ENCODE assay signal across 18 cellular contexts in the genomic region with DNA sequence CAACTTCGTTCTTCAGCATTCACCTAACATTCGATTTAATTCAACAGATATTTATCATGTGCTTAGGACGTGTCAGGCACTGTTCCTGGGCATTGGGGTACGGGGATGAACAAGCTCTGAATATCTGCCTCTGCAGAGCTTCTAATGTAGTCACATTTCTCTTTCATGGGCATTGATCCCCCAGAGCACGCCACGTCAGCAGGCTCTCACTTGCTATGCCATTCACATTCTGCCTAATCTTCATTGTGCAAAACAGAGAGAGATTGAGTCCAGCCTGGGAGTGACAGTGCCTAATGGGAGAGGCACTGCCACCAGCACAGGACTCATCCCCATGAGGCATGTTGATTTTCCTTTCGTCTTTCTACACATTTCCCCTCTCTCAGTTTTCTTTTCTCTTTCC.
A peak's percentile ranks its signal among the peaks of the same experiment; 100 is the strongest.
DNase-seq lines count a peak whose midpoint lies in the region; ATAC-seq, FAIRE-seq and TF ChIP-seq lines count a peak whose summit lies in the region.
"Had no signal": no experiment of that assay in that cellular context is flagged by ENCODE, and none has a peak within 500 bp of the region (broad histone marks: within the 10 kb centered on the region; RNA-seq: fewer than 3 reads in every experiment).

No MANE protein-coding gene starts in this region.

- H3K9ac ChIP-seq in BLaER1 (no peak overlapping the region), GM12878 (ENCODE audit: control insufficient read depth, insufficient read depth, low read length) (peak overlapping the region; percentile 9; the same call in 1 of the 2 replicates)

- TF ChIP-seq RAD21 in GM12878 (IDR thresholded peaks at IDR 0.05; ENCODE audit: insufficient read depth, low read depth, low read length) = no peak

- H3K27me3 ChIP-seq in BLaER1 (no peaks in the 10 kb centered on the region), GM12878 (replicated peaks in 1 of 2; ENCODE audit: control insufficient read depth in 2 of 2, insufficient read depth in 2 of 2, low read length in 1 of 2) (no peaks in the 10 kb centered on the region), spleen (replicated peaks in 1 of 7) (no peaks in the 10 kb centered on the region)
- H3K27me3 ChIP-seq: body of pancreas, dorsolateral prefrontal cortex, SJSA1, upper lobe of left lung had no signal

- ATAC-seq in GM12878 = no peak

- intact Hi-C loops in activated CD4-positive, alpha-beta memory T cell treated with anti-CD3 and anti-CD28 coated beads for 36 hours (cut with micrococcal nuclease) = no loop called here
- intact Hi-C loops in GM12878 (cut with micrococcal nuclease; ENCODE audit: unreplicated experiment) (no loop called here), spleen (cut with DNase I; ENCODE audit: low total_unique reads) (no loop called here)

- H3K9me3 Mint-ChIP-seq in activated CD4-positive, alpha-beta memory T cell treated with anti-CD3 and anti-CD28 coated beads for 36 hours = no peaks in the 10 kb centered on the region
- no peaks in the 10 kb centered on the region for H3K9me3 Mint-ChIP-seq in activated CD4-positive, alpha-beta memory T cell treated with anti-CD3 and anti-CD28 coated beads, Interleukin-2, amount 10 ng/mL, durations not matched to agents 7 days and 5 days
- H3K9me3 Mint-ChIP-seq: activated CD4-positive, alpha-beta T cell treated with anti-CD3 and anti-CD28 coated beads, Interleukin-2, amount 10 ng/mL, durations not matched to agents 7 days and 5 days; CD4-positive, alpha-beta memory T cell had no signal

- WGBS in GM12878 (ENCODE audit: insufficient coverage, insufficient replicate concordance, low lambda C conversion rate, missing lambda C conversion rate) = 83% methylated on average over 7 of the region's 7 CpGs
- WGBS in spleen, 5 donors = 88 to 95% (median 90%) methylated on average over 7 of the region's 7 CpGs

- no peak for FAIRE-seq in GM12878 (lab: Jason Lieb, UNC)

- in situ Hi-C loops in GM12878 (cut with MboI) = no loop called here

- no peaks in the 10 kb centered on the region for H3K9me3 ChIP-seq in BLaER1
- no peaks in the 10 kb centered on the region; the same call in 2 of the 3 replicates for H3K9me3 ChIP-seq in GM12878 (replicated peaks; ENCODE audit: control insufficient read depth, insufficient read depth, low read length)
- H3K9me3 ChIP-seq in spleen = no peaks in the 10 kb centered on the region
- H3K9me3 ChIP-seq: body of pancreas, SJSA1, upper lobe of left lung had no signal

- H3K4me2 ChIP-seq in BLaER1 = peak overlapping the region; percentile 67
- 0 out of 2 replicates have a peak overlapping the region, but pooled peaks have one; percentile 22 for H3K4me2 ChIP-seq in GM12878 (ENCODE audit: control insufficient read depth, insufficient read depth)

- H3K27ac Mint-ChIP-seq in activated CD4-positive, alpha-beta memory T cell treated with anti-CD3 and anti-CD28 coated beads for 36 hours = peak overlapping the region; percentile 86
- H3K27ac Mint-ChIP-seq in activated CD4-positive, alpha-beta memory T cell treated with anti-CD3 and anti-CD28 coated beads, Interleukin-2, amount 10 ng/mL, durations not matched to agents 7 days and 5 days = no peak overlapping the region
- H3K27ac Mint-ChIP-seq: activated CD4-positive, alpha-beta T cell treated with anti-CD3 and anti-CD28 coated beads, Interleukin-2, amount 10 ng/mL, durations not matched to agents 7 days and 5 days had no signal

- no peak overlapping the region for H2AFZ ChIP-seq in GM12878 (ENCODE audit: control insufficient read depth, low read depth, low read length)

- RAD21 ChIA-PET in GM12878 (lab: Charles Lee; ENCODE audit: unreplicated experiment) = interaction anchor here (0.9 to 3.2 kb wide), 16 partner anchors 8 to 433 kb away, joined by 3 to 20 read pairs (median 4); no protein-coding TSS in a partner anchor

- H3K36me3 Mint-ChIP-seq in activated CD4-positive, alpha-beta memory T cell treated with anti-CD3 and anti-CD28 coated beads for 36 hours = no peaks in the 10 kb centered on the region
- H3K36me3 Mint-ChIP-seq in activated CD4-positive, alpha-beta memory T cell treated with anti-CD3 and anti-CD28 coated beads, Interleukin-2, amount 10 ng/mL, durations not matched to agents 7 days and 5 days (ENCODE audit: low read depth) = no peaks in the 10 kb centered on the region
- H3K36me3 Mint-ChIP-seq: CD4-positive, alpha-beta memory T cell had no signal

- H3K79me2 ChIP-seq in GM12878 (ENCODE audit: control insufficient read depth, insufficient read depth, low read length) = no peaks in the 10 kb centered on the region; the same call in 1 of the 2 replicates

- no peaks in the 10 kb centered on the region for H3K27me3 Mint-ChIP-seq in activated CD4-positive, alpha-beta memory T cell treated with anti-CD3 and anti-CD28 coated beads for 36 hours
- H3K27me3 Mint-ChIP-seq in activated CD4-positive, alpha-beta memory T cell treated with anti-CD3 and anti-CD28 coated beads, Interleukin-2, amount 10 ng/mL, durations not matched to agents 7 days and 5 days = no peaks in the 10 kb centered on the region
- H3K27me3 Mint-ChIP-seq: activated CD4-positive, alpha-beta T cell treated with anti-CD3 and anti-CD28 coated beads, Interleukin-2, amount 10 ng/mL, durations not matched to agents 7 days and 5 days; CD4-positive, alpha-beta memory T cell had no signal

- DNase-seq in activated CD4-positive, alpha-beta memory T cell treated with anti-CD3 and anti-CD28 coated beads for 36 hours = peak; percentile 7
- no peak for DNase-seq in activated CD4-positive, alpha-beta memory T cell treated with anti-CD3 and anti-CD28 coated beads, Interleukin-2, amount 10 ng/mL, durations not matched to agents 7 days and 5 days
- DNase-seq in GM12878 (ENCODE audit: low read depth, low spot score) = no peak
- no peak for DNase-seq in spleen
- no peak for DNase-seq in epidermal melanocyte (ENCODE audit: insufficient read length, low spot score)
- DNase-seq in COLO829 (ENCODE audit: low spot score) = no peak
- no peak for DNase-seq in NCI-H146 treated with DMSO at 0.1 percent for 48 hours (lab: John Stamatoyannopoulos, UW; ENCODE audit: unreplicated experiment)
- DNase-seq: activated CD4-positive, alpha-beta T cell treated with anti-CD3 and anti-CD28 coated beads, Interleukin-2, amount 10 ng/mL, durations not matched to agents 7 days and 5 days; activated gamma-delta T cell treated with Interleukin-2 at 50 U/mL for 16 hours; CD4-positive, alpha-beta memory T cell; mammary epithelial cell; NCI-H2081; NCI-H510A had no signal

- TF ChIP-seq POLR2A in GM12878 (IDR thresholded peaks at IDR 0.05; ENCODE audit: low read depth, low read length) (no peak), spleen (IDR thresholded peaks at IDR 0.05) (no peak)

- no peak overlapping the region for H3K4me3 Mint-ChIP-seq in activated CD4-positive, alpha-beta memory T cell treated with anti-CD3 and anti-CD28 coated beads for 36 hours
- H3K4me3 Mint-ChIP-seq in activated CD4-positive, alpha-beta memory T cell treated with anti-CD3 and anti-CD28 coated beads, Interleukin-2, amount 10 ng/mL, durations not matched to agents 7 days and 5 days = no peak overlapping the region
- H3K4me3 Mint-ChIP-seq: activated CD4-positive, alpha-beta T cell treated with anti-CD3 and anti-CD28 coated beads, Interleukin-2, amount 10 ng/mL, durations not matched to agents 7 days and 5 days; CD4-positive, alpha-beta memory T cell had no signal

- CTCF ChIA-PET in activated CD4-positive, alpha-beta memory T cell treated with anti-CD3 and anti-CD28 coated beads for 36 hours (lab: Charles Lee) = interaction anchor here (1.5 kb wide), 1 partner anchor 89 kb away, joined by 7 read pairs; no protein-coding TSS in a partner anchor
- CTCF ChIA-PET in activated CD4-positive, alpha-beta memory T cell treated with anti-CD3 and anti-CD28 coated beads, Interleukin-2, amount 10 ng/mL, durations not matched to agents 7 days and 5 days (lab: Charles Lee) = no interaction called here
- CTCF ChIA-PET in GM12878 (lab: Yijun Ruan, JAX) = no interaction called here

- H3K36me3 ChIP-seq in BLaER1 (no peaks in the 10 kb centered on the region), GM12878 (ENCODE audit: control insufficient read depth in 2 of 2, insufficient read depth in 2 of 2, low read length in 1 of 2) (no peaks in the 10 kb centered on the region), spleen (no peaks in the 10 kb centered on the region)
- H3K36me3 ChIP-seq: SJSA1, upper lobe of left lung had no signal

- no peak for TF ChIP-seq CTCF in GM12878 (IDR thresholded peaks at IDR 0.05 in 2 of 3, conservative IDR thresholded peaks at IDR 0.05 in 1 of 3; ENCODE audit: control insufficient read depth in 2 of 3, extremely low read depth in 1 of 3, insufficient read depth in 1 of 3, low read depth in 3 of 3, low read length in 3 of 3)
- no peak for TF ChIP-seq CTCF in spleen (IDR thresholded peaks at IDR 0.05 in 8 of 11, conservative IDR thresholded peaks at IDR 0.05 in 3 of 11)

- TF ChIP-seq EP300 in GM12878 (IDR thresholded peaks at IDR 0.05; ENCODE audit: borderline replicate concordance in 1 of 2, control insufficient read depth in 1 of 2, low read depth in 2 of 2, low read length in 2 of 2) = no peak

- H4K20me1 ChIP-seq in BLaER1 (no peaks in the 10 kb centered on the region), GM12878 (ENCODE audit: control insufficient read depth, insufficient read depth) (no peaks in the 10 kb centered on the region)

- SMC1A ChIA-PET in GM12878 (lab: Charles Lee; ENCODE audit: uncharacterized antibody, unreplicated experiment) = interaction anchor here (1.0 to 6.2 kb wide), 19 partner anchors 9 to 321 kb away, joined by 3 to 44 read pairs (median 5); no protein-coding TSS in a partner anchor

- BruUV-seq in GM12878 (replicated peaks; lab: Mats Ljungman, UMichigan) = TSS peak; percentile 68

- POLR2A ChIA-PET in activated CD4-positive, alpha-beta memory T cell treated with anti-CD3 and anti-CD28 coated beads for 36 hours (lab: Charles Lee) = interaction anchor here (0.9 to 2.0 kb wide), 2 partner anchors 88 to 321 kb away, joined by 3 to 5 read pairs; no protein-coding TSS in a partner anchor
- POLR2A ChIA-PET in activated CD4-positive, alpha-beta memory T cell treated with anti-CD3 and anti-CD28 coated beads, Interleukin-2, amount 10 ng/mL, durations not matched to agents 7 days and 5 days (lab: Charles Lee) = interaction anchor here (1.2 to 1.3 kb wide), 2 partner anchors 209 to 321 kb away, joined by 3 to 6 read pairs; no protein-coding TSS in a partner anchor
- POLR2A ChIA-PET in GM12878 (lab: Charles Lee) = interaction anchor here (1.0 to 3.6 kb wide), 6 partner anchors 12 to 160 kb away, joined by 3 to 15 read pairs (median 4); no protein-coding TSS in a partner anchor

- no peak overlapping the region for H3K4me3 ChIP-seq in BLaER1
- H3K4me3 ChIP-seq in GM12878 = no peak overlapping the region
- no peak overlapping the region for H3K4me3 ChIP-seq in spleen
- H3K4me3 ChIP-seq: body of pancreas, dorsolateral prefrontal cortex, SJSA1, upper lobe of left lung had no signal

- peaks cover 67% of the 10 kb centered on the region for H3K4me1 Mint-ChIP-seq in activated CD4-positive, alpha-beta memory T cell treated with anti-CD3 and anti-CD28 coated beads for 36 hours (ENCODE audit: low read depth)
- H3K4me1 Mint-ChIP-seq in activated CD4-positive, alpha-beta memory T cell treated with anti-CD3 and anti-CD28 coated beads, Interleukin-2, amount 10 ng/mL, durations not matched to agents 7 days and 5 days = peaks cover 39% of the 10 kb centered on the region

- H3K4me1 ChIP-seq in BLaER1 = peaks cover 46% of the 10 kb centered on the region
- H3K4me1 ChIP-seq in GM12878 (ENCODE audit: control insufficient read depth, insufficient read depth, low read length) = peaks cover 50% of the 10 kb centered on the region
- H3K4me1 ChIP-seq in spleen = peaks cover 0 to 40% (median 26%) of the 10 kb centered on the region in 6 donors
- H3K4me1 ChIP-seq: body of pancreas had no signal

- 0 out of 2 replicates have a peak overlapping the region, but pooled peaks have one; percentile 48 for H3K27ac ChIP-seq in BLaER1
- H3K27ac ChIP-seq in GM12878 (ENCODE audit: control insufficient read depth, insufficient read depth) = peak overlapping the region; percentile 95
- peak overlapping the region in 5 of 8 donors; percentile 47 to 71 (median 69) for H3K27ac ChIP-seq in spleen
- H3K27ac ChIP-seq: body of pancreas, SJSA1 had no signal
